8 cellular contexts compared by ENCODE assay signal in genomic region chr20:47274449-47275108, GRCh38.
A peak's percentile ranks its signal among the peaks of the same experiment; 100 is the strongest.
DNase-seq lines count a peak whose midpoint lies in the region; ATAC-seq and TF ChIP-seq lines count a peak whose summit lies in the region.

No MANE protein-coding gene starts in this region.

- H3K27ac Mint-ChIP-seq in endodermal cell: peak overlapping the region; percentile 76
- peak overlapping the region in 8 of 10 donors; percentile 17 to 95 (median 54) for H3K27ac Mint-ChIP-seq in naive thymus-derived CD8-positive, alpha-beta T cell

- no peaks in the 10 kb centered on the region for H3K9me3 Mint-ChIP-seq in endodermal cell
- no peaks in the 10 kb centered on the region for H3K9me3 Mint-ChIP-seq in naive thymus-derived CD8-positive, alpha-beta T cell

- TF ChIP-seq CTCF in endodermal cell (conservative IDR thresholded peaks at IDR 0.05): no peak

- DNase-seq in A172 (ENCODE audit: low spot score) (peak; percentile 95), SW480 (ENCODE audit: low spot score) (peak; percentile 77), endodermal cell (no peak), iPS-NIHi7 (ENCODE audit: extremely low spot score) (no peak), AML-193 (lab: John Stamatoyannopoulos, UW) (no peak)
- DNase-seq in naive thymus-derived CD8-positive, alpha-beta T cell: no peak

- POLR2A ChIA-PET in naive thymus-derived CD8-positive, alpha-beta T cell (lab: Charles Lee): no interaction called here

- H3K4me3 ChIP-seq in endodermal cell (ENCODE audit: low read length): no peak overlapping the region

- H3K4me3 Mint-ChIP-seq in endodermal cell: no peak overlapping the region
- H3K4me3 Mint-ChIP-seq in naive thymus-derived CD8-positive, alpha-beta T cell: peak overlapping the region in 1 of 10 donors; percentile 15

- H3K27me3 Mint-ChIP-seq in endodermal cell (ENCODE audit: insufficient read depth): no peaks in the 10 kb centered on the region
- H3K27me3 Mint-ChIP-seq in naive thymus-derived CD8-positive, alpha-beta T cell: no peaks in the 10 kb centered on the region

- peaks cover 4% of the 10 kb centered on the region for H3K4me1 Mint-ChIP-seq in endodermal cell
- peaks cover 11 to 32% (median 26%) of the 10 kb centered on the region in 4 donors for H3K4me1 Mint-ChIP-seq in naive thymus-derived CD8-positive, alpha-beta T cell

- no peaks in the 10 kb centered on the region for H3K4me1 ChIP-seq in endodermal cell (ENCODE audit: control insufficient read depth, insufficient read depth, low read length)

- peaks cover 80% of the 10 kb centered on the region for H3K36me3 ChIP-seq in endodermal cell (ENCODE audit: control insufficient read depth, insufficient read depth, low read length)

- H3K9ac ChIP-seq in endodermal cell (ENCODE audit: extremely low read depth, low read length, poor library complexity, severe bottlenecking): no peak overlapping the region

- H3K27ac ChIP-seq in endodermal cell (ENCODE audit: low read depth, low read length): peak overlapping the region; percentile 7

- peak; percentile 76 for ATAC-seq in GM18867 (IDR thresholded peaks at IDR 0.05; ENCODE audit: unreplicated experiment)
- peak; percentile 78 for ATAC-seq in HG03108 (IDR thresholded peaks at IDR 0.05; ENCODE audit: unreplicated experiment)
- peak in 1 of 2 donors; percentile 44 for ATAC-seq in naive thymus-derived CD8-positive, alpha-beta T cell

- WGBS in endodermal cell (ENCODE audit: insufficient coverage in 1 of 2, insufficient read length in 1 of 2), 2 experiments: 83 to 90% methylated on average over 1 to 3 of the region's 3 CpGs

- H3K27me3 ChIP-seq in endodermal cell (ENCODE audit: control insufficient read depth, insufficient read depth, low read length, poor library complexity, severe bottlenecking): no peaks in the 10 kb centered on the region

- peaks cover 75% of the 10 kb centered on the region for H3K36me3 Mint-ChIP-seq in endodermal cell (ENCODE audit: low read depth)
- H3K36me3 Mint-ChIP-seq in naive thymus-derived CD8-positive, alpha-beta T cell: peaks cover 0 to 85% (median 7%) of the 10 kb centered on the region in 3 donors

- no peaks in the 10 kb centered on the region for H3K9me3 ChIP-seq in endodermal cell (ENCODE audit: control insufficient read depth, low read length)

Comparison
In these comparisons a context has a peak if more than half of its experiments do, and no peak if none do; other contexts are left out.
1. DNase-seq: peak in A172 (single experiment) and SW480 (single experiment); none in endodermal cell (single experiment), naive thymus-derived CD8-positive, alpha-beta T cell (0 of 10), iPS-NIHi7 (single experiment) and AML-193 (0 of 2).